Comparison of ENCODE assay signal across 23 cellular contexts in the genomic region with DNA sequence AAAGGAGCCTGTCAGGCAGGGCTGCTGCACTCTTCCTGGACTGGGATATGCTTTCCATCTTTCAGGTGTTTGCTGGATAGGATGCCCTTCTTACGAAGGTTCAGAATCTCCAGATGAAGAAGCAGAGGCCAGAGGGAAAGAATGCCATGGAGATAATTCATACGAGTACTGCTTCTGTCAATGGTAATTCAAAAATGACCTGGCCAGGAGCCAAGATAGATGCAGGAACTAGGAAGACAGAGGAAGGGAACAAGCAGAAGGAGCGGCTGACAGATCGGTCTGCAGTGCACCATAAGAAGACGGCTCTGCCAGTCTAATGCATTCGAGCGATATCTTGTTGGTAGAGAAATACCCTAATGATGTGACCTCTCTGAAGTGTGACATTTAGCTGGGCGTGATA. TPM values are rescaled to one million over a fixed set of nuclear protein-coding genes. Genes with fewer than 3 reads are reported as not detected.
A peak's percentile ranks its signal among the peaks of the same experiment; 100 is the strongest.
DNase-seq lines count a peak whose midpoint lies in the region; ATAC-seq, FAIRE-seq and TF ChIP-seq lines count a peak whose summit lies in the region.
"Had no signal": no experiment of that assay in that cellular context is flagged by ENCODE, and none has a peak within 500 bp of the region (broad histone marks: within the 10 kb centered on the region; RNA-seq: fewer than 3 reads in every experiment).

No MANE protein-coding gene starts in this region.

- TF ChIP-seq POLR2A in stomach (IDR thresholded peaks at IDR 0.05) (no peak), GM12892 (IDR thresholded peaks at IDR 0.05; ENCODE audit: low read depth, low read length) (no peak)

- no peak overlapping the region for H3K4me2 ChIP-seq in hepatocyte
- H3K4me2 ChIP-seq: GM23338 had no signal

- peaks cover 57 to 58% of the 10 kb centered on the region in 2 donors for H3K4me1 Mint-ChIP-seq in natural killer cell treated with Interleukin-12 subunit alpha and Interleukin-12 subunit beta and Interleukin-15 and Interleukin-18, amount 100 ng/mL, for 72 hours (ENCODE audit: low read depth in 2 of 2)
- peaks cover 20 to 50% of the 10 kb centered on the region in 2 donors for H3K4me1 Mint-ChIP-seq in natural killer cell
- H3K4me1 Mint-ChIP-seq: GM23338 had no signal

- no peak overlapping the region for H2AFZ ChIP-seq in hepatocyte
- H2AFZ ChIP-seq: GM23338 had no signal

- intact Hi-C loops in natural killer cell (cut with micrococcal nuclease): no loop called here
- intact Hi-C loops in stomach (cut with DNase I; ENCODE audit: low total_unique reads): no loop called here

- 78% methylated on average over 8 of the region's 8 CpGs for WGBS in hepatocyte (ENCODE audit: low lambda C conversion rate, missing lambda C conversion rate)
- 63 to 78% (median 74%) methylated on average over 8 of the region's 8 CpGs for WGBS in stomach, 5 donors

- TF ChIP-seq CTCF in natural killer cell (IDR thresholded peaks at IDR 0.05): no peak
- no peak for TF ChIP-seq CTCF in hepatocyte (IDR thresholded peaks at IDR 0.05; ENCODE audit: poor library complexity)
- TF ChIP-seq CTCF in stomach (IDR thresholded peaks at IDR 0.05): no peak
- no peak for TF ChIP-seq CTCF in coronary artery (IDR thresholded peaks at IDR 0.05)

- H3K79me2 ChIP-seq in hepatocyte: no peaks in the 10 kb centered on the region

- H3K4me1 ChIP-seq in hepatocyte (ENCODE audit: insufficient read depth): peaks cover 10% of the 10 kb centered on the region
- peaks cover 14 to 36% (median 22%) of the 10 kb centered on the region in 4 donors for H3K4me1 ChIP-seq in stomach

- peak overlapping the region; percentile 70 for H3K4me3 Mint-ChIP-seq in natural killer cell treated with Interleukin-12 subunit alpha and Interleukin-12 subunit beta and Interleukin-15 and Interleukin-18, amount 100 ng/mL, for 72 hours
- no peak overlapping the region for H3K4me3 Mint-ChIP-seq in natural killer cell
- H3K4me3 Mint-ChIP-seq: GM23338; stimulated activated naive CD8-positive, alpha-beta T cell treated with anti-CD3 and anti-CD28 coated beads, Interleukin-15, Interleukin-2, amounts not matched to agents 100 ng/mL and 50 ng/mL, for 24 hours had no signal

- DNase-seq in DMS153 treated with DMSO at 0.1 percent for 48 hours (lab: John Stamatoyannopoulos, UW; ENCODE audit: unreplicated experiment): peak; percentile 13
- DNase-seq in DMS153 (lab: John Stamatoyannopoulos, UW): no peak
- no peak for DNase-seq in natural killer cell treated with Interleukin-12 subunit alpha and Interleukin-12 subunit beta and Interleukin-15 and Interleukin-18, amount 100 ng/mL, for 72 hours (ENCODE audit: low spot score)
- DNase-seq in natural killer cell: no peak
- DNase-seq in hepatocyte (ENCODE audit: low spot score): no peak
- no peak for DNase-seq in stomach
- no peak for DNase-seq in coronary artery (ENCODE audit: low spot score)
- no peak for DNase-seq in GM12892 (ENCODE audit: insufficient read length)
- DNase-seq: 8988T; dorsolateral prefrontal cortex; foreskin melanocyte; hypothalamus; NCI-H1436; NCI-H446 treated with DMSO at 0.1 percent for 48 hours; stimulated activated CD4-positive, alpha-beta T cell treated with anti-CD3 and anti-CD28 coated beads, Interleukin-2, amount 100 ng/mL, for 24 hours; upper lobe of left lung had no signal

- H3K9me2 ChIP-seq in hepatocyte (replicated peaks; ENCODE audit: insufficient read depth): no peaks in the 10 kb centered on the region

- H3K9me3 Mint-ChIP-seq in natural killer cell treated with Interleukin-12 subunit alpha and Interleukin-12 subunit beta and Interleukin-15 and Interleukin-18, amount 100 ng/mL, for 72 hours: no peaks in the 10 kb centered on the region
- no peaks in the 10 kb centered on the region for H3K9me3 Mint-ChIP-seq in natural killer cell
- H3K9me3 Mint-ChIP-seq: GM23338; stimulated activated naive CD8-positive, alpha-beta T cell treated with anti-CD3 and anti-CD28 coated beads, Interleukin-15, Interleukin-2, amounts not matched to agents 100 ng/mL and 50 ng/mL, for 24 hours had no signal

- H3K27me3 Mint-ChIP-seq in natural killer cell treated with Interleukin-12 subunit alpha and Interleukin-12 subunit beta and Interleukin-15 and Interleukin-18, amount 100 ng/mL, for 72 hours: no peaks in the 10 kb centered on the region
- no peaks in the 10 kb centered on the region for H3K27me3 Mint-ChIP-seq in natural killer cell (ENCODE audit: low read depth in 2 of 2)
- H3K27me3 Mint-ChIP-seq: stimulated activated naive CD8-positive, alpha-beta T cell treated with anti-CD3 and anti-CD28 coated beads, Interleukin-15, Interleukin-2, amounts not matched to agents 100 ng/mL and 50 ng/mL, for 24 hours had no signal

- no peak for TF ChIP-seq EP300 in stomach (IDR thresholded peaks at IDR 0.05)

- H3K9me3 ChIP-seq in hepatocyte (ENCODE audit: low read depth) (no peaks in the 10 kb centered on the region), stomach (no peaks in the 10 kb centered on the region)
- H3K9me3 ChIP-seq: adrenal gland, upper lobe of left lung had no signal

- peak overlapping the region; percentile 97 to 100 for H3K27ac Mint-ChIP-seq in natural killer cell treated with Interleukin-12 subunit alpha and Interleukin-12 subunit beta and Interleukin-15 and Interleukin-18, amount 100 ng/mL, for 72 hours
- H3K27ac Mint-ChIP-seq in natural killer cell: no peak overlapping the region
- H3K27ac Mint-ChIP-seq: GM23338; stimulated activated naive CD8-positive, alpha-beta T cell treated with anti-CD3 and anti-CD28 coated beads, Interleukin-15, Interleukin-2, amounts not matched to agents 100 ng/mL and 50 ng/mL, for 24 hours had no signal

- H3K36me3 Mint-ChIP-seq in natural killer cell treated with Interleukin-12 subunit alpha and Interleukin-12 subunit beta and Interleukin-15 and Interleukin-18, amount 100 ng/mL, for 72 hours: no peaks in the 10 kb centered on the region
- H3K36me3 Mint-ChIP-seq in natural killer cell: no peaks in the 10 kb centered on the region

- H3K4me3 ChIP-seq in hepatocyte (no peak overlapping the region), stomach (no peak overlapping the region), coronary artery (no peak overlapping the region)
- H3K4me3 ChIP-seq: adrenal gland, cardiac muscle cell, dorsolateral prefrontal cortex, GM23338, lung, upper lobe of left lung had no signal

- H3K27me3 ChIP-seq in hepatocyte: no peaks in the 10 kb centered on the region
- no peaks in the 10 kb centered on the region for H3K27me3 ChIP-seq in stomach
- H3K27me3 ChIP-seq: adrenal gland, cardiac muscle cell, dorsolateral prefrontal cortex, upper lobe of left lung had no signal

- H3K27ac ChIP-seq in hepatocyte: peak overlapping the region; percentile 68
- H3K27ac ChIP-seq in stomach: peak overlapping the region in 1 of 5 donors; percentile 45
- H3K27ac ChIP-seq in coronary artery: no peak overlapping the region
- H3K27ac ChIP-seq: adrenal gland, cardiac muscle cell, dorsolateral prefrontal cortex, epithelial cell of prostate, upper lobe of left lung had no signal

- no peak for ATAC-seq in natural killer cell treated with Interleukin-12 subunit alpha and Interleukin-12 subunit beta and Interleukin-15 and Interleukin-18, amount 100 ng/mL, for 72 hours
- ATAC-seq in natural killer cell: no peak

- FAIRE-seq in GM12892 (lab: Jason Lieb, UNC): no peak
- FAIRE-seq: keratinocyte had no signal

- no peaks in the 10 kb centered on the region for H4K20me1 ChIP-seq in hepatocyte (ENCODE audit: insufficient read depth, poor library complexity, severe bottlenecking)

- H3K36me3 ChIP-seq in hepatocyte (replicated peaks; ENCODE audit: insufficient read depth, low read depth) (no peaks in the 10 kb centered on the region), stomach (no peaks in the 10 kb centered on the region)
- H3K36me3 ChIP-seq: adrenal gland, cardiac muscle cell, upper lobe of left lung had no signal

RNA-seq across cellular contexts. Expression of gene ATP2B4, which starts 16.6 kb away (rescaled TPM):
- 100 to 1,000 TPM; 158 to 191 TPM for total RNA-seq in natural killer cell treated with Interleukin-12 subunit alpha and Interleukin-12 subunit beta and Interleukin-15 and Interleukin-18, amount 100 ng/mL, for 72 hours
- total RNA-seq in natural killer cell: 100 to 1,000 TPM; 175 to 235 (median 196) TPM
- 60.6 and 64.0 TPM in 2 replicates for total RNA-seq in hepatocyte
- polyA plus RNA-seq in hepatocyte: 30.7 and 34.5 TPM in 2 replicates
- total RNA-seq in stomach: 100 to 1,000 TPM in 2 of 5 donors, 10 to 100 TPM in 3; 38.5 to 353 (median 78.2) TPM
- 10 to 100 TPM in 1 of 3 donors, 1 to 10 TPM in 2; 4.4 to 23.6 (median 4.8) TPM for polyA plus RNA-seq in stomach
- polyA plus RNA-seq in GM12892 (2012; ENCODE audit: missing spikeins): 3.3 TPM

Comparison
In these comparisons a context has a peak if more than half of its experiments do, and no peak if none do; other contexts are left out.
1. H3K27ac Mint-ChIP-seq: peak in natural killer cell treated with Interleukin-12 subunit alpha and Interleukin-12 subunit beta and Interleukin-15 and Interleukin-18, amount 100 ng/mL, for 72 hours (2 of 2); none in natural killer cell (0 of 2).